ENCODE assay signal across 20 cellular contexts in the genomic region with DNA sequence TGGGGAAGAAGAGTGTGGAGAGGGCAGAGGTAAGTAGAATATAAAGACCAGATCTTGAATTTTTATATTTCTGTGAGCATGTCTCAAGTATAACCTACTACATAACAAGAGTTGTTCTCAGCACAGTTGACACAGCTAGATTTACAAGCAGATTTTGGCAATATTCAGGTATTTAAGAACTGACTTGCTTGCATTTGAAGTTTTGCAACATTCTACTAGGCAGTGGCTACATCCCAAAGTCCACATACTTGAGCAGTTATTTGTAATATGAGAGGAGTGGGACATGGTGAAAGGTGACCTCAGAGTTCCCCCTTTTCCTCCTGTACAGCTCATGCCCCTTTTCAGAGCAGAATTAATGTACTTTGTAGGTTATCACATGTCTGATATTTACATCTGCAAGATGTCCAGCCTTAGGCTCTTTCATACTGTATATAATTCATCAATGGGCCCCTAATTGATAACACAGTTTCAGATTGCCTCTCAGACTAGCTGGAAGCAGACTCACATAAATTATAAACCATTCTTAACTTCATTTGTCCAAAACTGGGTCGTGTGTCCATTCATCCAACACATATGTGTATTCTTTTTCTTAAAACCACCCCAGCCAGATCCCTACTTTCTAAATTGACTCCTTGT.
DNase-seq lines count a peak whose midpoint lies in the region; ATAC-seq and TF ChIP-seq lines count a peak whose summit lies in the region.
"Had no signal": no experiment of that assay in that cellular context is flagged by ENCODE, and none has a peak within 500 bp of the region (broad histone marks: within the 10 kb centered on the region; RNA-seq: fewer than 3 reads in every experiment).

No MANE protein-coding gene starts in this region.

- H3K27me3 ChIP-seq in SK-N-SH (ENCODE audit: insufficient read depth) (no peaks in the 10 kb centered on the region), prostate gland (replicated peaks; ENCODE audit: insufficient read depth) (no peaks in the 10 kb centered on the region)
- H3K27me3 ChIP-seq: Peyer's patch had no signal

- ATAC-seq in naive thymus-derived CD8-positive, alpha-beta T cell: no peak
- no peak for ATAC-seq in HG03432 (IDR thresholded peaks at IDR 0.05; ENCODE audit: unreplicated experiment)

- no peak overlapping the region for H3K4me3 Mint-ChIP-seq in naive thymus-derived CD8-positive, alpha-beta T cell

- H3K4me1 ChIP-seq in SK-N-SH (ENCODE audit: control insufficient read depth in 1 of 2, insufficient read depth in 2 of 2, low read depth in 1 of 2, low read length in 1 of 2) (peaks cover 0 to 6% of the 10 kb centered on the region in 2 experiments; a peak in 2 of 4 replicates), prostate gland (replicated peaks) (no peaks in the 10 kb centered on the region)
- H3K4me1 ChIP-seq: Peyer's patch had no signal

- H3K9me3 Mint-ChIP-seq in naive thymus-derived CD8-positive, alpha-beta T cell: peaks cover 0 to 17% (median 6%) of the 10 kb centered on the region in 9 donors

- CTCF ChIA-PET in SK-N-SH (lab: Yijun Ruan, JAX): interaction anchor here (1.4 to 1.7 kb wide), 2 partner anchors 16 to 21 kb away, joined by 3 read pairs; no protein-coding TSS in a partner anchor

- H3K9me2 ChIP-seq in SK-N-SH: no peaks in the 10 kb centered on the region

- peaks cover 20 to 25% (median 23%) of the 10 kb centered on the region in 3 donors for H3K36me3 Mint-ChIP-seq in naive thymus-derived CD8-positive, alpha-beta T cell

- DNase-seq in AG09309 (ENCODE audit: low read depth): peak; percentile 42
- DNase-seq in SK-N-SH: peak; percentile 55
- peak; percentile 35 for DNase-seq in fibroblast of peridontal ligament (ENCODE audit: extremely low read depth)
- peak; percentile 47 for DNase-seq in prostate gland (ENCODE audit: low spot score)
- no peak for DNase-seq in naive thymus-derived CD8-positive, alpha-beta T cell
- no peak for DNase-seq in kidney tubule cell (ENCODE audit: low spot score)
- no peak for DNase-seq in AG08395 (ENCODE audit: low spot score)
- DNase-seq: 8988T, C1 segment of cervical spinal cord, DMS 273 treated with DMSO at 0.1 percent for 48 hours, GDM1, GOT3, KBM-7, NCI-H1436 treated with DMSO at 0.1 percent for 48 hours, NCI-H2029 treated with DMSO at 0.1 percent for 48 hours, NCI-H510A, NCI-H774, Peyer's patch, SHP77 had no signal

- no peaks in the 10 kb centered on the region for H3K4me1 Mint-ChIP-seq in naive thymus-derived CD8-positive, alpha-beta T cell

- TF ChIP-seq CTCF in AG09309 (IDR thresholded peaks at IDR 0.05; ENCODE audit: control insufficient read depth, insufficient read depth, low read depth, low read length, missing control alignments) (no peak), SK-N-SH (IDR thresholded peaks at IDR 0.05) (no peak), prostate gland (IDR thresholded peaks at IDR 0.05) (no peak)

- H2AFZ ChIP-seq in SK-N-SH (ENCODE audit: low read depth): no peak overlapping the region

- no peaks in the 10 kb centered on the region for H3F3A ChIP-seq in SK-N-SH (replicated peaks; ENCODE audit: insufficient read depth)

- H3K9ac ChIP-seq in SK-N-SH: no peak overlapping the region

- no peaks in the 10 kb centered on the region for H4K20me1 ChIP-seq in SK-N-SH (ENCODE audit: insufficient read depth)

- TF ChIP-seq RAD21 in SK-N-SH (IDR thresholded peaks at IDR 0.05; ENCODE audit: low read length): peak; percentile 19; the same call in 1 of the 2 replicates

- WGBS in SK-N-SH (ENCODE audit: low lambda C conversion rate): 33% methylated on average over 1 of the region's 1 CpG
- WGBS in prostate gland: 20% methylated on average over 1 of the region's 1 CpG

- no peak for TF ChIP-seq POLR2A in prostate gland (IDR thresholded peaks at IDR 0.05)

- TF ChIP-seq EP300 in SK-N-SH (IDR thresholded peaks at IDR 0.05; ENCODE audit: borderline replicate concordance in 1 of 2, low read depth in 1 of 2, low read length in 1 of 2): peak in 1 of 2 experiments; percentile 91; a peak in 2 of 4 replicates

- no peak overlapping the region for H3K27ac Mint-ChIP-seq in naive thymus-derived CD8-positive, alpha-beta T cell

- POLR2A ChIA-PET in SK-N-SH (lab: Yijun Ruan, JAX): no interaction called here
- POLR2A ChIA-PET in naive thymus-derived CD8-positive, alpha-beta T cell (lab: Charles Lee): no interaction called here

- no peak overlapping the region for H3K4me2 ChIP-seq in SK-N-SH

- intact Hi-C loops in prostate gland (cut with DNase I): no loop called here

- H3K9me3 ChIP-seq in SK-N-SH: no peaks in the 10 kb centered on the region
- H3K9me3 ChIP-seq in prostate gland: no peaks in the 10 kb centered on the region

- no peaks in the 10 kb centered on the region for H3K27me3 Mint-ChIP-seq in naive thymus-derived CD8-positive, alpha-beta T cell

- H3K27ac ChIP-seq in SK-N-SH (ENCODE audit: low read depth in 2 of 2, low read length in 1 of 2) (peak overlapping the region in 1 of 2 experiments; percentile 95; a peak in 2 of 4 replicates), prostate gland (no peak overlapping the region)
- H3K27ac ChIP-seq: Peyer's patch had no signal

- H3K36me3 ChIP-seq in SK-N-SH (replicated peaks in 1 of 2; ENCODE audit: control insufficient read depth in 1 of 2, insufficient read depth in 2 of 2, low read length in 1 of 2) (peaks cover 0 to 9% of the 10 kb centered on the region in 2 experiments), prostate gland (no peaks in the 10 kb centered on the region)
- H3K36me3 ChIP-seq: Peyer's patch had no signal

- H3K79me2 ChIP-seq in SK-N-SH (ENCODE audit: insufficient read depth): no peaks in the 10 kb centered on the region

- H3K4me3 ChIP-seq in AG09309 (ENCODE audit: control insufficient read depth, low read depth, low read length): no peak overlapping the region
- H3K4me3 ChIP-seq in SK-N-SH (ENCODE audit: low read depth in 2 of 2, low read length in 1 of 2): no peak overlapping the region
- no peak overlapping the region for H3K4me3 ChIP-seq in prostate gland
- H3K4me3 ChIP-seq: Peyer's patch had no signal

TF ChIP-seq in SK-N-SH, 30 proteins besides CTCF, POLR2A, EP300 and RAD21:
- TF ChIP-seq GATA2 (CRISPR knock-in tag; IDR thresholded peaks at IDR 0.05) (peak; percentile 49), MXI1 (IDR thresholded peaks at IDR 0.05; ENCODE audit: low read depth, low read length) (peak; percentile 71), RCOR1 (IDR thresholded peaks at IDR 0.05; ENCODE audit: low read length) (peak; percentile 57; the same call in 1 of the 2 replicates), CHD2 (IDR thresholded peaks at IDR 0.05; ENCODE audit: low read length, partially characterized antibody) (peak; percentile 41), ELF1 (IDR thresholded peaks at IDR 0.05) (no peak)

Comparison
In these comparisons a context has a peak if more than half of its experiments do, and no peak if none do; other contexts are left out.
1. DNase-seq: peak in AG09309 (single experiment), SK-N-SH (single experiment), fibroblast of peridontal ligament (single experiment) and prostate gland (single experiment); none in naive thymus-derived CD8-positive, alpha-beta T cell (0 of 10), kidney tubule cell (single experiment) and AG08395 (single experiment).